ENCODE assay signal across 8 cellular contexts in the genomic region with DNA sequence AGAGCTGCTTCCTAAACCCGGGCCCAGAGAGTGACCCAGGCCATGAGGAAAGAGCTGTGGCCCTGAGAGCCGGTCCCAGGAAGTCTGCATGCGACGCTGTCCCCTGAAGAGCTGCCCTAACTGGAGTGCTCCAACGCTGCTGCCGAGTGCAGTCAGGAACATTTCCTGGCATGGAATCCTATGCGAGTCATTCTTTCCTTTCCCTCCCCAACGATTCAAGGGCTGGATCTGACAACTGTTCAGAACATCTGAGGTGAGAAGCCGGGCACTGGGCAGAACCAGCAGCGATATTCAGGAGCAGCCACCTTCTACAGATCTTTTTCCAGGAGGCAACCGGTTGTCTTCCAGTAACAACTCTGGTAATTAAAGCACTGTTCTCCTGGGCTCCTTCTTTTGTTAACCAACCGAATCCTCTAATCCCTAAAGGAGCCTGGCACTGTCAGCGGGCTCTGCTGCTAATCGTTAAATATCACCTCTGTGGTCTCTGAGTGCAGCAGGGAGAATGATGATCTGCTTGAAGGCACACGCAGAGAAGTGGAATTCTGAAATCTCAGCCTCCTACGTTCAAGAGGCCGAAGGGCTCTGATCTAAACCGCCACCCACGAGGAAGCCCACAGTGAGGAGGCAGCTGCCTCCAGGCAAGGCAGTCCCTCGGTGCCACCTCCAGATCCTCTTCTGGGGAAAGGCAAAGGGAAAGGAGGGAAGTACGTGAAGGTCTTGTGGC. TPM values are rescaled to one million over a fixed set of nuclear protein-coding genes. Genes with fewer than 3 reads are reported as not detected.
DNase-seq lines count a peak whose midpoint lies in the region; ATAC-seq and TF ChIP-seq lines count a peak whose summit lies in the region.

No MANE protein-coding gene starts in this region.

- POLR2A ChIA-PET in GM10248 (lab: Yijun Ruan, JAX) = interaction anchor here (0.5 kb wide), 1 partner anchor 1630 kb away, joined by 3 read pairs; no protein-coding TSS in a partner anchor

- DNase-seq in HCEC 1CT (peak; percentile 73), Right ventricle myocardium superior (peak; percentile 78), posterior vena cava (ENCODE audit: low spot score) (peak; percentile 83), SKM-1 treated with dmso at 0.1 percent for 144 hours (lab: John Stamatoyannopoulos, UW; ENCODE audit: unreplicated experiment) (no peak), GM10248 (ENCODE audit: extremely low spot score) (no peak)
- DNase-seq in activated T-helper 1 cell treated with anti-CD3 and anti-CD28 coated beads, Interleukin-12 subunit alpha, Interleukin-12 subunit beta, Interleukin-2, Interleukin-4 antibody, amounts not matched to agents 30 ng/mL and 10 ng/mL and 1 ng/mL, durations not matched to agents 14 hours and 24 hours and 36 hours (ENCODE audit: low spot score) = no peak
- DNase-seq in effector memory CD4-positive, alpha-beta T cell = no peak

- H3K27ac ChIP-seq in effector memory CD4-positive, alpha-beta T cell (ENCODE audit: insufficient read depth, low read length, poor library complexity, severe bottlenecking) = no peak overlapping the region

- H3K4me3 Mint-ChIP-seq in activated T-helper 1 cell treated with anti-CD3 and anti-CD28 coated beads, Interleukin-12 subunit alpha, Interleukin-12 subunit beta, Interleukin-2, Interleukin-4 antibody, amounts not matched to agents 30 ng/mL and 10 ng/mL and 1 ng/mL, durations not matched to agents 14 hours and 24 hours and 36 hours = no peak overlapping the region

- H3K4me1 Mint-ChIP-seq in activated T-helper 1 cell treated with anti-CD3 and anti-CD28 coated beads, Interleukin-12 subunit alpha, Interleukin-12 subunit beta, Interleukin-2, Interleukin-4 antibody, amounts not matched to agents 30 ng/mL and 10 ng/mL and 1 ng/mL, durations not matched to agents 14 hours and 24 hours and 36 hours (ENCODE audit: low read depth) = peaks cover 36% of the 10 kb centered on the region

- intact Hi-C loops in activated T-helper 1 cell treated with anti-CD3 and anti-CD28 coated beads, Interleukin-12 subunit alpha, Interleukin-12 subunit beta, Interleukin-2, Interleukin-4 antibody, amounts not matched to agents 30 ng/mL and 10 ng/mL and 1 ng/mL, durations not matched to agents 14 hours and 24 hours and 36 hours (cut with micrococcal nuclease) = loop anchor here (1.0 kb wide), 1 partner anchor 353 kb away; no protein-coding TSS in a partner anchor
- intact Hi-C loops in Right ventricle myocardium superior (cut with DNase I) = loop anchor here (5.0 to 10.0 kb wide), 2 partner anchors 34 to 151 kb away; no protein-coding TSS in a partner anchor
- intact Hi-C loops in posterior vena cava (cut with DNase I) = loop anchor here in 1 of 2 donors (5.0 kb wide), 1 partner anchor 34 kb away; no protein-coding TSS in a partner anchor

- no peak overlapping the region for H3K4me3 ChIP-seq in effector memory CD4-positive, alpha-beta T cell (ENCODE audit: insufficient read depth, low read depth, low read length, poor library complexity, severe bottlenecking)

- H3K27me3 ChIP-seq in effector memory CD4-positive, alpha-beta T cell (replicated peaks; ENCODE audit: control insufficient read depth, insufficient read depth, low read length, poor library complexity, severe bottlenecking) = no peaks in the 10 kb centered on the region

- ATAC-seq in Right ventricle myocardium superior (ENCODE audit: poor library complexity) (peak; percentile 80), GM18909 (IDR thresholded peaks at IDR 0.05; ENCODE audit: poor library complexity, unreplicated experiment) (no peak)

- H3K27me3 Mint-ChIP-seq in activated T-helper 1 cell treated with anti-CD3 and anti-CD28 coated beads, Interleukin-12 subunit alpha, Interleukin-12 subunit beta, Interleukin-2, Interleukin-4 antibody, amounts not matched to agents 30 ng/mL and 10 ng/mL and 1 ng/mL, durations not matched to agents 14 hours and 24 hours and 36 hours (ENCODE audit: insufficient read depth) = no peaks in the 10 kb centered on the region

- TF ChIP-seq CTCF in GM10248 (IDR thresholded peaks at IDR 0.05; ENCODE audit: control extremely low read depth, extremely low read depth, low read depth, missing control alignments) = no peak

- H3K9me3 ChIP-seq in effector memory CD4-positive, alpha-beta T cell (ENCODE audit: control insufficient read depth, low read length) = no peaks in the 10 kb centered on the region

- peaks cover 2% of the 10 kb centered on the region for H3K4me1 ChIP-seq in effector memory CD4-positive, alpha-beta T cell (ENCODE audit: control insufficient read depth, insufficient read depth, low read length, poor library complexity, severe bottlenecking)

- H3K27ac Mint-ChIP-seq in activated T-helper 1 cell treated with anti-CD3 and anti-CD28 coated beads, Interleukin-12 subunit alpha, Interleukin-12 subunit beta, Interleukin-2, Interleukin-4 antibody, amounts not matched to agents 30 ng/mL and 10 ng/mL and 1 ng/mL, durations not matched to agents 14 hours and 24 hours and 36 hours = peak overlapping the region; percentile 44

- H3K36me3 ChIP-seq in effector memory CD4-positive, alpha-beta T cell (ENCODE audit: control insufficient read depth, insufficient read depth, low read length) = peaks cover 28% of the 10 kb centered on the region

- CTCF ChIA-PET in GM10248 (lab: Yijun Ruan, JAX) = interaction anchor here (0.9 to 1.0 kb wide), 2 partner anchors 57 to 475 kb away, joined by 3 read pairs; no protein-coding TSS in a partner anchor

- H3K36me3 Mint-ChIP-seq in activated T-helper 1 cell treated with anti-CD3 and anti-CD28 coated beads, Interleukin-12 subunit alpha, Interleukin-12 subunit beta, Interleukin-2, Interleukin-4 antibody, amounts not matched to agents 30 ng/mL and 10 ng/mL and 1 ng/mL, durations not matched to agents 14 hours and 24 hours and 36 hours (ENCODE audit: low read depth) = peaks cover 2% of the 10 kb centered on the region

- no peaks in the 10 kb centered on the region for H3K9me3 Mint-ChIP-seq in activated T-helper 1 cell treated with anti-CD3 and anti-CD28 coated beads, Interleukin-12 subunit alpha, Interleukin-12 subunit beta, Interleukin-2, Interleukin-4 antibody, amounts not matched to agents 30 ng/mL and 10 ng/mL and 1 ng/mL, durations not matched to agents 14 hours and 24 hours and 36 hours

RNA-seq across cellular contexts. Expression of gene SLC45A1, which starts 55.8 kb away (rescaled TPM):
- total RNA-seq in activated T-helper 1 cell treated with anti-CD3 and anti-CD28 coated beads, Interleukin-12 subunit alpha, Interleukin-12 subunit beta, Interleukin-2, Interleukin-4 antibody, amounts not matched to agents 30 ng/mL and 10 ng/mL and 1 ng/mL, durations not matched to agents 14 hours and 24 hours and 36 hours = 0.39 and 0.57 TPM in 2 replicates
- total RNA-seq in Right ventricle myocardium superior (1.9 TPM), posterior vena cava (1 to 10 TPM; 3.6 to 5.6 TPM)

Comparison
In these comparisons a context has a peak if more than half of its experiments do, and no peak if none do; other contexts are left out.
1. DNase-seq: peak in HCEC 1CT (single experiment), Right ventricle myocardium superior (single experiment) and posterior vena cava (single experiment); none in activated T-helper 1 cell treated with anti-CD3 and anti-CD28 coated beads, Interleukin-12 subunit alpha, Interleukin-12 subunit beta, Interleukin-2, Interleukin-4 antibody, amounts not matched to agents 30 ng/mL and 10 ng/mL and 1 ng/mL, durations not matched to agents 14 hours and 24 hours and 36 hours (single experiment), effector memory CD4-positive, alpha-beta T cell (0 of 3), SKM-1 treated with dmso at 0.1 percent for 144 hours (single experiment) and GM10248 (single experiment).